In the genomic region with DNA sequence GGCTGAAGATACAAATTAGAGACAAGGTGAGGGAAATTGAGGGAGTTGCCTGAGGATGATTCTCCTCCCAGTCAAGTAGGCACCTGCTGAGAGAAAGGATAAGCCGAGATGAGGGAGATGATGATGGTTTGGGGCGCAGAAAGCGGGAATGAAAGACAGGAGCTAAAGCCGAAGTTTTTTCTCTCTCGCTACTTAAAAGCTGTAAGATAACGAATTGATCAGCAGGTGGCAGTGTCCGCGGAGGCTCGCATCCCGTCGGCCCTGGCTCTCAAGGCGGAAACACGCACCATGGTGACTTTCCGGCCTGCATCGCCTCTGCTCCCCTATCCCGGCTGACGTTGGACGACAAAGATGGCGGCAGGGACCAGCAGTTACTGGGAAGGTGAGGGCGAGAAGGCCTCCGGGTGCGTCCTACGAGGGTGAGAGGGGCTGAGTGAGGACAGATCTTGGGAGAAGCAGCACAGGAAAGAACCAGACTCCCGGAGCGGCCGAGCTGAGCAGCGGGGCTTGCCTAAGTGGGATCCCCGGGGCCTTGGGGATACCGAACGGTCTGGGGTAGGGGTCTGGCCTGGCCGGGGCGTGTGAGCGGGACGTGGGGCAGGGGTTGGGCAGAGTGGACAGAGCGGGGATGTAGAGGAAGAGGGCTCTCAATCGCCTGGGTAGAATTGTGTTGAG, we compare ENCODE assay signal across 8 cellular contexts. TPM values are rescaled to one million over a fixed set of nuclear protein-coding genes. Genes with fewer than 3 reads are reported as not detected.
A peak's percentile ranks its signal among the peaks of the same experiment; 100 is the strongest.
DNase-seq lines count a peak whose midpoint lies in the region; ATAC-seq, FAIRE-seq and TF ChIP-seq lines count a peak whose summit lies in the region.

A gene (plus strand): TSS at position 326 of the 675 bp plus-strand sequence. CDS start 26 bp downstream, at position 352.

- TF ChIP-seq POLR2A in GM12892 (IDR thresholded peaks at IDR 0.05; ENCODE audit: low read depth, low read length) = peak; percentile 97
- peak in 2 of 4 donors; percentile 81 for TF ChIP-seq POLR2A in upper lobe of left lung (IDR thresholded peaks at IDR 0.05)

- H3K36me3 ChIP-seq in heart right ventricle (peaks cover 0 to 35% (median 21%) of the 10 kb centered on the region in 9 donors), upper lobe of left lung (peaks cover 0 to 28% (median 14%) of the 10 kb centered on the region in 4 donors)

- WGBS in heart right ventricle, 2 donors = 1% methylated on average over 36 of the region's 36 CpGs
- 0% methylated on average over 32 to 36 of the region's 36 CpGs for WGBS in upper lobe of left lung, 2 donors

- peak within 1 kb of the TSS; percentile 46 to 98 (median 91) for H3K27ac ChIP-seq in heart right ventricle
- peak within 1 kb of the TSS; percentile 96 to 99 (median 98) for H3K27ac ChIP-seq in upper lobe of left lung

- ATAC-seq in HG02840 (IDR thresholded peaks at IDR 0.05; ENCODE audit: low FRiP score, unreplicated experiment) (peak; percentile 96), heart right ventricle (peak; percentile 98 to 100 (median 100)), upper lobe of left lung (ENCODE audit: low FRiP score in 2 of 2) (peak; percentile 99 to 100)

- peak; percentile 70 to 92 (median 79) for TF ChIP-seq CTCF in heart right ventricle (IDR thresholded peaks at IDR 0.05)
- peak; percentile 45 to 94 (median 78) for TF ChIP-seq CTCF in upper lobe of left lung (IDR thresholded peaks at IDR 0.05)

- intact Hi-C loops in T-helper 1 cell treated with Interleukin-12 subunit alpha and Interleukin-12 subunit beta and Interleukin-4 antibody, amounts not matched to agents 30 ng/mL and 1 ng/mL, for 36 hours (cut with micrococcal nuclease) = loop anchor here (1.0 to 10.0 kb wide), 12 partner anchors 99 to 1525 kb away; a partner anchor contains a TSS
- intact Hi-C loops in heart right ventricle (cut with DNase I) (loop anchor here in 6 of 10 donors (1.0 to 10.0 kb wide), 7 partner anchors 100 to 345 kb away; a partner anchor contains a TSS), posterior cingulate gyrus (cut with DNase I) (loop anchor here (2.0 to 10.0 kb wide), 5 partner anchors 95 to 348 kb away; a partner anchor contains a TSS)

- DNase-seq in GM12892 (ENCODE audit: insufficient read length) = peak; percentile 80
- peak; percentile 88 for DNase-seq in NCI-H1436 treated with DMSO at 0.1 percent for 48 hours (lab: John Stamatoyannopoulos, UW)
- DNase-seq in amniotic epithelial cell (ENCODE audit: low read depth) = peak; percentile 93
- peak; percentile 90 to 96 for DNase-seq in heart right ventricle
- peak; percentile 91 to 99 (median 94) for DNase-seq in posterior cingulate gyrus
- DNase-seq in upper lobe of left lung = peak; percentile 92 to 98

- no peaks in the 10 kb centered on the region for H3K27me3 ChIP-seq in heart right ventricle
- H3K27me3 ChIP-seq in upper lobe of left lung = no peaks in the 10 kb centered on the region

- H3K9me3 ChIP-seq in heart right ventricle (no peaks in the 10 kb centered on the region), upper lobe of left lung (no peaks in the 10 kb centered on the region)

- H3K4me3 ChIP-seq in heart right ventricle (peak within 1 kb of the TSS; percentile 51 to 92 (median 87)), upper lobe of left lung (peak within 1 kb of the TSS; percentile 80 to 93 (median 86))

- H3K4me1 ChIP-seq in heart right ventricle = peaks cover 0 to 34% (median 26%) of the 10 kb centered on the region in 9 donors
- H3K4me1 ChIP-seq in upper lobe of left lung = peaks cover 16 to 21% (median 18%) of the 10 kb centered on the region in 4 donors

- no peak for TF ChIP-seq EP300 in upper lobe of left lung (IDR thresholded peaks at IDR 0.05)

- peak; percentile 100 for FAIRE-seq in GM12892 (lab: Jason Lieb, UNC)

RNA-seq across cellular contexts. Expression of the gene that starts here (rescaled TPM):
- 30.2 TPM for polyA plus RNA-seq in GM12892 (2012; ENCODE audit: missing spikeins)
- 59.2 and 59.3 TPM in 2 replicates for total RNA-seq in T-helper 1 cell treated with Interleukin-12 subunit alpha and Interleukin-12 subunit beta and Interleukin-4 antibody, amounts not matched to agents 30 ng/mL and 1 ng/mL, for 36 hours
- total RNA-seq in heart right ventricle (10 to 100 TPM; 29.3 to 43.9 (median 32.8) TPM), upper lobe of left lung (10 to 100 TPM; 19.9 to 48.8 (median 37.0) TPM)
- 10 to 100 TPM in 1 of 2 donors, 1 to 10 TPM in 1; 7.9 to 13.1 TPM for polyA plus RNA-seq in heart right ventricle

Comparison
In these comparisons a context has a peak if more than half of its experiments do, and no peak if none do; other contexts are left out.
1. Peak in every context shown above with its lines: DNase-seq, ATAC-seq, H3K4me3 ChIP-seq and H3K27ac ChIP-seq.